8 cellular contexts compared by ENCODE assay signal in the genomic region with DNA sequence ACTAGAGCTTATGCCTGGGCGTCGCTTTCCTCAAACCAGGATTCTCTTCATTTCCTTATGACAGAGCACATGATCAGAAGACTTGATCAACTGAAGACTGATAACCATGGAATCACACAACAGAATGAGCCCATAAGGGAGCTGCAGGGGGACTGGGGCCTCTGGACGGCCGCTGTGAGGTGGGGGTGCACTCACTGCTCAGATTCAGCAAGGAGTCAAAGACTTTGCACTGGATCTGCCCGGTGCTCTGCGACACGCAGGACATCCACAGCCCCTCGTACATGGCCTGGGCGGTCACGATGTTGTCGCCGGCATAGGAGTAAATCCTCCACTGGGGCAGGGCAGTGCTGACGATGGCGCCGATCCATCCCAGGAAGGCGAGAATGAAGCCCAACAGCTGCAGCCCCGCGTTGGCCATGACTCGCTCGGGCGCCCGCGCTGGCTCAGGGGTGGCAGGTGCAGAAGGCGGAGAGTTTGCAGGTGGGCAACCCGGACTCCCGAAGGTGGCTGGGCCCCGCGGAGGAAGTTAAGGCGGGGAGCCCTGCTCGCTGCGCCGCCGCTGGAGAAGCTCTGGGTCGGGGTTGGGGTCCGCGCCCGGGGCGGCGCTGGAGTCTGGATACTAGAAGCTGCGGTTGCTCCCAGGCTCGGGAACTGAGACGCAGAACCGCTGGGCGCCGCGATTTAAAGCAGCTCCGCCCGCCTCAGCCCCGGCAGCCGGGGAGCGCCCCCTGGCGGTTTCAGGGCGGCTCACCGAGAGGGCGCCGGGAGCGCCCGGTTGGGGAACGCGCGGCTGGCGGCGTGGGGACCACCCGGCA. TPM values are rescaled to one million over a fixed set of nuclear protein-coding genes. Genes with fewer than 3 reads are reported as not detected.
A peak's percentile ranks its signal among the peaks of the same experiment; 100 is the strongest.
DNase-seq lines count a peak whose midpoint lies in the region; ATAC-seq and TF ChIP-seq lines count a peak whose summit lies in the region.

A gene with protein sequence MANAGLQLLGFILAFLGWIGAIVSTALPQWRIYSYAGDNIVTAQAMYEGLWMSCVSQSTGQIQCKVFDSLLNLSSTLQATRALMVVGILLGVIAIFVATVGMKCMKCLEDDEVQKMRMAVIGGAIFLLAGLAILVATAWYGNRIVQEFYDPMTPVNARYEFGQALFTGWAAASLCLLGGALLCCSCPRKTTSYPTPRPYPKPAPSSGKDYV (minus strand): TSS at position 658 of the 815 bp plus-strand sequence. CDS start 240 bp downstream, at position 418.

- no peaks in the 10 kb centered on the region for H4K20me1 ChIP-seq in DOHH2 (ENCODE audit: control insufficient read depth, insufficient read depth, low read depth, low read length)

- H3K4me3 ChIP-seq in DOHH2 (ENCODE audit: low read length) = peak within 1 kb of the TSS; percentile 30; the same call in 1 of the 2 replicates
- H3K4me3 ChIP-seq in ovary = peak within 1 kb of the TSS; percentile 52
- peak within 1 kb of the TSS; percentile 78 for H3K4me3 ChIP-seq in thoracic aorta

- H3K4me3 Mint-ChIP-seq in activated naive CD8-positive, alpha-beta T cell treated with anti-CD3 and anti-CD28 coated beads, Interleukin-2, amount 50 U/mL, for 24 hours = peak within 1 kb of the TSS; percentile 66

- ATAC-seq in GM21717 (IDR thresholded peaks at IDR 0.05; ENCODE audit: unreplicated experiment) (peak; percentile 84), Right ventricle myocardium superior (ENCODE audit: poor library complexity) (peak; percentile 98), thoracic aorta (ENCODE audit: insufficient number of reproducible peaks, low FRiP score, low read depth) (peak; percentile 68)
- peak; percentile 84 for ATAC-seq in activated naive CD8-positive, alpha-beta T cell treated with anti-CD3 and anti-CD28 coated beads, Interleukin-2, amount 50 U/mL, for 24 hours

- intact Hi-C loops in Right ventricle myocardium superior (cut with DNase I) = loop anchor here (5.0 to 10.0 kb wide), 2 partner anchors 97 to 360 kb away; no protein-coding TSS in a partner anchor
- intact Hi-C loops in ovary (cut with DNase I) = loop anchor here in 1 of 4 donors (5.0 kb wide), 2 partner anchors 100 to 360 kb away; no protein-coding TSS in a partner anchor

- no peaks in the 10 kb centered on the region for H3K9me3 ChIP-seq in DOHH2 (ENCODE audit: control insufficient read depth, insufficient read depth, low read length)
- no peaks in the 10 kb centered on the region for H3K9me3 ChIP-seq in ovary
- no peaks in the 10 kb centered on the region for H3K9me3 ChIP-seq in thoracic aorta

- no peaks in the 10 kb centered on the region for H3K4me1 ChIP-seq in DOHH2 (ENCODE audit: control insufficient read depth, low read length)
- H3K4me1 ChIP-seq in ovary (ENCODE audit: insufficient read depth) = peaks cover 5% of the 10 kb centered on the region
- H3K4me1 ChIP-seq in thoracic aorta (ENCODE audit: control insufficient read depth in 1 of 2, low read depth in 2 of 2) = peaks cover 4 to 12% of the 10 kb centered on the region in 2 donors

- H3K27ac ChIP-seq in DOHH2 (ENCODE audit: low read depth, low read length) = no peak within 1 kb of the TSS
- peak within 1 kb of the TSS in 1 of 2 donors; percentile 49 for H3K27ac ChIP-seq in ovary
- H3K27ac ChIP-seq in thoracic aorta = no peak within 1 kb of the TSS

- H3K9me3 Mint-ChIP-seq in activated naive CD8-positive, alpha-beta T cell treated with anti-CD3 and anti-CD28 coated beads, Interleukin-2, amount 50 U/mL, for 24 hours = no peaks in the 10 kb centered on the region

- no peaks in the 10 kb centered on the region for H3K79me2 ChIP-seq in DOHH2 (ENCODE audit: control insufficient read depth, low read length)

- H3K27me3 ChIP-seq in DOHH2 (ENCODE audit: control insufficient read depth, low read length) = peaks cover 7% of the 10 kb centered on the region
- H3K27me3 ChIP-seq in ovary = no peaks in the 10 kb centered on the region
- no peaks in the 10 kb centered on the region for H3K27me3 ChIP-seq in thoracic aorta (replicated peaks; ENCODE audit: insufficient read depth)

- H3K27ac Mint-ChIP-seq in activated naive CD8-positive, alpha-beta T cell treated with anti-CD3 and anti-CD28 coated beads, Interleukin-2, amount 50 U/mL, for 24 hours = no peak within 1 kb of the TSS

- TF ChIP-seq CTCF in DOHH2 (IDR thresholded peaks at IDR 0.05; ENCODE audit: low read depth, low read length, poor library complexity, severe bottlenecking) = peak; percentile 53
- TF ChIP-seq CTCF in ovary (IDR thresholded peaks at IDR 0.05) = peak; percentile 87 to 99 (median 91)
- peak; percentile 96 for TF ChIP-seq CTCF in thoracic aorta (IDR thresholded peaks at IDR 0.05)

- no peaks in the 10 kb centered on the region for H3K9me2 ChIP-seq in DOHH2 (replicated peaks; ENCODE audit: control insufficient read depth, low read length)

- H3F3A ChIP-seq in DOHH2 (ENCODE audit: control insufficient read depth, insufficient read depth) = no peaks in the 10 kb centered on the region

- H3K36me3 Mint-ChIP-seq in activated naive CD8-positive, alpha-beta T cell treated with anti-CD3 and anti-CD28 coated beads, Interleukin-2, amount 50 U/mL, for 24 hours (ENCODE audit: low read depth) = no peaks in the 10 kb centered on the region

- TF ChIP-seq POLR2A in ovary (IDR thresholded peaks at IDR 0.05) = peak; percentile 43

- WGBS in ovary, 3 donors = 3 to 6% (median 4%) methylated on average over 53 to 64 of the region's 64 CpGs

- DNase-seq in KG1 (lab: John Stamatoyannopoulos, UW) = peak; percentile 40
- DNase-seq in SKM-1 treated with dmso at 0.1 percent for 144 hours (lab: John Stamatoyannopoulos, UW; ENCODE audit: unreplicated experiment) = peak; percentile 50
- DNase-seq in activated naive CD8-positive, alpha-beta T cell treated with anti-CD3 and anti-CD28 coated beads, Interleukin-2, amount 50 U/mL, for 24 hours = peak; percentile 81
- DNase-seq in Right ventricle myocardium superior = peak; percentile 87
- DNase-seq in ovary = peak; percentile 78 to 90 (median 86)
- DNase-seq in thoracic aorta (ENCODE audit: low spot score) = no peak

- H3K4me2 ChIP-seq in DOHH2 (ENCODE audit: low read length) = peak within 1 kb of the TSS; percentile 43

- peaks cover 44% of the 10 kb centered on the region for H3K27me3 Mint-ChIP-seq in activated naive CD8-positive, alpha-beta T cell treated with anti-CD3 and anti-CD28 coated beads, Interleukin-2, amount 50 U/mL, for 24 hours

- no peak for TF ChIP-seq EP300 in ovary (IDR thresholded peaks at IDR 0.05)

- peaks cover 38% of the 10 kb centered on the region for H3K4me1 Mint-ChIP-seq in activated naive CD8-positive, alpha-beta T cell treated with anti-CD3 and anti-CD28 coated beads, Interleukin-2, amount 50 U/mL, for 24 hours

- H3K36me3 ChIP-seq in DOHH2 (ENCODE audit: control insufficient read depth, low read length) (no peaks in the 10 kb centered on the region), ovary (no peaks in the 10 kb centered on the region), thoracic aorta (no peaks in the 10 kb centered on the region)

RNA-seq across cellular contexts. Expression of the gene that starts here (rescaled TPM):
- total RNA-seq in Right ventricle myocardium superior (not detected), ovary (100 to 1,000 TPM in 1 of 7 donors, 10 to 100 TPM in 4, 1 to 10 TPM in 2; 1.8 to 258 (median 13.2) TPM), thoracic aorta (1 to 10 TPM in 1 of 2 donors, under 1 TPM in 1; 0.21 to 2.0 TPM)
- polyA plus RNA-seq in ovary = 10 to 100 TPM in 1 of 2 donors, 1 to 10 TPM in 1; 9.9 to 21.5 TPM

Comparison
In these comparisons a context has a peak if more than half of its experiments do, and no peak if none do; other contexts are left out.
1. Peak in DNase-seq and ATAC-seq in Right ventricle myocardium superior; RNA of the gene not detected or under 1 TPM.